8 cellular contexts compared by ENCODE assay signal in the genomic region with DNA sequence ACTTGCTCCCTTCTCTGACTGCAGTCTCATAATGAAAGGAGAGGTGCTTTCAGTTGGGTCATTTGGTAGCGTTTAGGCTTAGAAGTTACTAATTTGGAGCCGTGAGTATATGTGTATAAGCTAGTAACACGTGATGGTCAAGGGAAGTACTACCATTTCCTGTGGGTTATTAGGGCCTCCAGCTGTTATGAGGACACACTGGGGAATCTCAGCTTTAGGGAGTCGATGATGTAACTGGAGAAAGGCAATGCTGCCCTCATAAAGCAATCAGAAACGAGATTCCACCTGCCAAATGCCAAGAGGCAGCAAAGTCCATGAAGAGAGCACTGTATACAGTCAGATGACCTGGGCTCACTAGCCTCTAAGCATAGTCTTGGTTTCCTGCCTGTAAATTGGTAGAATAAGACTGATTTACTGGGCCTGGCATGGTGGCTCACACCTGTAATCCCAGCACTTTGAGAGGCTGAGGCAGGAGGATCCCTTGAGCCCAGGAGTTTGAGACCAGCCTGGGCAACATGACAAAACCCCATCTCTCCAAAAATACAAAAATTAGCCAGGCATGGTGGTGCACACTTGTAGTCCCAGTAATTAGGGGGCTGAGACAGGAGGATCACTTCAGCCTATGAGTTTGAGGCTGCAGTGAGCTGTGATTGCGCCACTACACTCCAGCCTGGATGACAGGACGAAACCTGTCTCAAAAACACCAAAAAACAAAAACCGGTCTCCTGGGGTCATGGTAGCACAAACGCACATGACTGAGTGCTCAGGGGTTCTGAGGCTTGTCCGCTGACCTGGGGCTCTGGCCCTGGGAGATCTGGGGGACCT. TPM values are rescaled to one million over a fixed set of nuclear protein-coding genes. Genes with fewer than 3 reads are reported as not detected.
DNase-seq lines count a peak whose midpoint lies in the region; ATAC-seq and TF ChIP-seq lines count a peak whose summit lies in the region.

No MANE protein-coding gene starts in this region.

- H3K27ac Mint-ChIP-seq in effector memory CD8-positive, alpha-beta T cell: peak overlapping the region; percentile 66 to 73

- H3K36me3 ChIP-seq in OCI-LY3 (replicated peaks; ENCODE audit: low read depth, low read length): peaks cover 33% of the 10 kb centered on the region

- H4K20me1 ChIP-seq in OCI-LY3 (ENCODE audit: insufficient read depth, low read length): peaks cover 31% of the 10 kb centered on the region

- ATAC-seq in GM18519 (IDR thresholded peaks at IDR 0.05; ENCODE audit: low FRiP score, unreplicated experiment): peak; percentile 43
- peak; percentile 76 for ATAC-seq in HG02938 (IDR thresholded peaks at IDR 0.05; ENCODE audit: unreplicated experiment)
- peak; percentile 21 for ATAC-seq in effector memory CD8-positive, alpha-beta T cell (replicated peaks)
- no peak for ATAC-seq in activated T-cell treated with anti-CD3 and anti-CD28 coated beads, Interleukin-2, amount 50 U/mL, for 4 hours

- no peak overlapping the region for H3K9ac ChIP-seq in OCI-LY3 (ENCODE audit: low read length)

- H3K4me1 ChIP-seq in OCI-LY3 (ENCODE audit: low read length): no peaks in the 10 kb centered on the region

- DNase-seq in AML-193 (lab: John Stamatoyannopoulos, UW) (peak; percentile 13 to 39), renal cortical epithelial cell (ENCODE audit: low read depth) (peak; percentile 68), NCI-H146 treated with DMSO at 0.1 percent for 48 hours (lab: John Stamatoyannopoulos, UW; ENCODE audit: unreplicated experiment) (no peak)
- DNase-seq in effector memory CD8-positive, alpha-beta T cell: no peak
- no peak for DNase-seq in activated T-cell treated with anti-CD3 and anti-CD28 coated beads, Interleukin-2, amount 50 U/mL, for 4 hours

- no peaks in the 10 kb centered on the region for H3K27me3 ChIP-seq in OCI-LY3 (ENCODE audit: low read depth, low read length)

- H3K27ac ChIP-seq in OCI-LY3 (ENCODE audit: low read length): peak overlapping the region; percentile 24

- H3K4me2 ChIP-seq in OCI-LY3 (ENCODE audit: low read length): no peak overlapping the region

- H3K4me1 Mint-ChIP-seq in effector memory CD8-positive, alpha-beta T cell (ENCODE audit: low read depth in 2 of 2): peaks cover 0 to 7% of the 10 kb centered on the region in 2 donors
- peaks cover 11% of the 10 kb centered on the region for H3K4me1 Mint-ChIP-seq in activated T-cell treated with anti-CD3 and anti-CD28 coated beads, Interleukin-2, amount 50 U/mL, for 4 hours (ENCODE audit: low read depth)

- no peak overlapping the region for H3K4me3 ChIP-seq in OCI-LY3 (ENCODE audit: low read length)

- TF ChIP-seq CTCF in OCI-LY3 (IDR thresholded peaks at IDR 0.05; ENCODE audit: low read depth, low read length): no peak

- H3K9me3 Mint-ChIP-seq in effector memory CD8-positive, alpha-beta T cell: no peaks in the 10 kb centered on the region
- no peaks in the 10 kb centered on the region for H3K9me3 Mint-ChIP-seq in activated T-cell treated with anti-CD3 and anti-CD28 coated beads, Interleukin-2, amount 50 U/mL, for 4 hours

- H3K36me3 Mint-ChIP-seq in effector memory CD8-positive, alpha-beta T cell (ENCODE audit: insufficient read depth): peaks cover 37% of the 10 kb centered on the region
- H3K36me3 Mint-ChIP-seq in activated T-cell treated with anti-CD3 and anti-CD28 coated beads, Interleukin-2, amount 50 U/mL, for 4 hours (ENCODE audit: insufficient read depth): peaks cover 28% of the 10 kb centered on the region

- no peaks in the 10 kb centered on the region for H3K27me3 Mint-ChIP-seq in effector memory CD8-positive, alpha-beta T cell
- no peaks in the 10 kb centered on the region for H3K27me3 Mint-ChIP-seq in activated T-cell treated with anti-CD3 and anti-CD28 coated beads, Interleukin-2, amount 50 U/mL, for 4 hours (ENCODE audit: low read depth)

- H3K79me2 ChIP-seq in OCI-LY3 (ENCODE audit: low read length): no peaks in the 10 kb centered on the region; the same call in 1 of the 2 replicates

- H2AFZ ChIP-seq in OCI-LY3 (ENCODE audit: low read depth, low read length): no peak overlapping the region

- no peak overlapping the region for H3K4me3 Mint-ChIP-seq in effector memory CD8-positive, alpha-beta T cell
- no peak overlapping the region for H3K4me3 Mint-ChIP-seq in activated T-cell treated with anti-CD3 and anti-CD28 coated beads, Interleukin-2, amount 50 U/mL, for 4 hours

- H3K9me3 ChIP-seq in OCI-LY3 (ENCODE audit: insufficient read depth, low read length): no peaks in the 10 kb centered on the region

RNA-seq across cellular contexts. Expression of gene SF3B3, which starts 53.0 kb away (rescaled TPM):
- 79.2 and 136 TPM in 2 replicates for total RNA-seq in renal cortical epithelial cell
- total RNA-seq in activated T-cell treated with anti-CD3 and anti-CD28 coated beads, Interleukin-2, amount 50 U/mL, for 4 hours: 100 to 1,000 TPM; 647 to 745 (median 710) TPM

RNA-seq across cellular contexts. Expression of gene COG4, which starts 53.3 kb away (rescaled TPM):
- 71.1 and 82.1 TPM in 2 replicates for total RNA-seq in renal cortical epithelial cell
- total RNA-seq in activated T-cell treated with anti-CD3 and anti-CD28 coated beads, Interleukin-2, amount 50 U/mL, for 4 hours: 10 to 100 TPM; 24.0 to 31.6 (median 29.3) TPM

Comparison
In these comparisons a context has a peak if more than half of its experiments do, and no peak if none do; other contexts are left out.
1. DNase-seq: peak in AML-193 (2 of 2) and renal cortical epithelial cell (single experiment); none in effector memory CD8-positive, alpha-beta T cell (0 of 3), NCI-H146 treated with DMSO at 0.1 percent for 48 hours (single experiment) and activated T-cell treated with anti-CD3 and anti-CD28 coated beads, Interleukin-2, amount 50 U/mL, for 4 hours (single experiment).
2. ATAC-seq: peak in GM18519 (single experiment), HG02938 (single experiment) and effector memory CD8-positive, alpha-beta T cell (single experiment); none in activated T-cell treated with anti-CD3 and anti-CD28 coated beads, Interleukin-2, amount 50 U/mL, for 4 hours (0 of 2).